Comparison of ENCODE assay signal across 8 cellular contexts in the genomic region with DNA sequence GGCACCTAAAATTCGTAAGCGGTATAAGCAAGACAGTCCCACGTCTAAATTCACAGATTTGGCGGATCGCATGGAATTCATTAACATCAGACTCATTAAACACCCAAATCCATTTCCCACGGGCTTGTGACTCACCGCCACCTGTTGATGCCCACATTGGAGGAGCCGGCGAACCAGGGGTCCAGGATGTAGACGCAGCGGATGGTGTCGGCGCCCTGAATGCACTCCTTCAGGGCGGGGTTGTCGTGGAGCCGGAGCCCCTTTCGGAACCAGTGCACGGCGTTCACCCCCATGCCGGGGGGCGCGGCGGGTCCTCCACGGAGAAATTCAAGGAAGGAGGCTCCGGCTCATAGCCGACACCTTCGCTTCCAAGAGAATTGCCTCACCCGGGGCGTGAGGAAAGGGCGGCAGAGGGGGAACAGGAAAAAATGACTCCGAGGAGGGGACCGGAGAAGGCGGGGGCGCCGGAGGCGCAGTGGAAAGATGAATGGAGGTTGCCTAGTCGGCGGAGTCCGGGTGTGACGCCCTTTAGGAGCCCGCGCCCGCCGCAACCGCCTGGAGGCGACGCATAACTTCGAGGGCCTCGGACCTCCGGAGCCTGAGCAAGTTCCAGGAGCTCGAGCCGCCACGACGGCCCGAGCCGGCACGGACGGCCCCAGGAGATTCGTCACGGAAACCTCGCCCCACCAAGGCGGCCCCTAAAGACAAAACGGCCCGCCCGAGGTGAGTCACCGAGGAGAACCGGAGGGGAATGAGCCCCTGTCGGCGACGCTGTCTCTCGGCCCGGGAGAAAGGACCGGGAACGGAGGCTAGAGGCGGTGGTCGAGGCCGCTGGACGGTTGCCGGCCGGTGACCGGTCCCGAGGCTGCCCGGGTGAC. TPM values are rescaled to one million over a fixed set of nuclear protein-coding genes. Genes with fewer than 3 reads are reported as not detected.
DNase-seq lines count a peak whose midpoint lies in the region; ATAC-seq and TF ChIP-seq lines count a peak whose summit lies in the region.

No MANE protein-coding gene starts in this region.

- peak overlapping the region; percentile 62 for H4K8ac ChIP-seq in H9 (replicated peaks; ENCODE audit: insufficient read length, low read depth, low read length)

- H4K5ac ChIP-seq in H9 (ENCODE audit: insufficient read length, low read depth, low read length) = no peak overlapping the region

- ATAC-seq in naive B cell (ENCODE audit: low read depth in 2 of 2) = peak; percentile 38 to 44
- ATAC-seq in stimulated activated memory B cell treated with anti-CD40 and anti-IgM and Interleukin-4, amounts not matched to agents 10 μg/mL and 1 μg/mL and 100 μg/mL, for 72 hours = peak; percentile 66

- no peak overlapping the region for H3K4me3 Mint-ChIP-seq in H9
- peak overlapping the region in 1 of 8 donors; percentile 98 for H3K4me3 Mint-ChIP-seq in naive B cell
- no peak overlapping the region for H3K4me3 Mint-ChIP-seq in stimulated activated memory B cell treated with anti-CD40 and anti-IgM and Interleukin-4, amounts not matched to agents 10 μg/mL and 1 μg/mL and 100 μg/mL, for 72 hours
- no peak overlapping the region for H3K4me3 Mint-ChIP-seq in HFFc6

- no peak overlapping the region for H2BK20ac ChIP-seq in H9 (ENCODE audit: low read depth, low read length, poor library complexity, severe bottlenecking)

- H3K27ac ChIP-seq in H9 (ENCODE audit: insufficient read length, low read depth, low read length) (peak overlapping the region; percentile 29), epithelial cell of prostate (peak overlapping the region; percentile 71)

- H2AK5ac ChIP-seq in H9 (ENCODE audit: insufficient read length, low read length) = no peak overlapping the region

- H3K79me2 ChIP-seq in H9 (ENCODE audit: insufficient read depth, low read length) = peaks cover 7% of the 10 kb centered on the region; the same call in 1 of the 2 replicates

- no peak overlapping the region for H4K91ac ChIP-seq in H9 (ENCODE audit: insufficient read length, low read depth, low read length)

- H3K56ac ChIP-seq in H9 (ENCODE audit: insufficient read length, low read depth, low read length) = peak overlapping the region; percentile 36

- no peaks in the 10 kb centered on the region for H3K27me3 ChIP-seq in H9 (ENCODE audit: insufficient read depth, low read length)

- H3K18ac ChIP-seq in H9 (ENCODE audit: insufficient read length, low read depth, low read length) = peak overlapping the region; percentile 68

- peak overlapping the region; percentile 79 for H3K9ac ChIP-seq in H9 (ENCODE audit: extremely low read depth, insufficient read length, low read length)

- H4K20me1 ChIP-seq in H9 (ENCODE audit: control insufficient read depth, insufficient read depth, insufficient read length) = no peaks in the 10 kb centered on the region

- H3K27ac Mint-ChIP-seq in H9 (no peak overlapping the region), naive B cell (no peak overlapping the region), HFFc6 (no peak overlapping the region)
- H3K27ac Mint-ChIP-seq in stimulated activated memory B cell treated with anti-CD40 and anti-IgM and Interleukin-4, amounts not matched to agents 10 μg/mL and 1 μg/mL and 100 μg/mL, for 72 hours = no peak overlapping the region

- H3K9me3 Mint-ChIP-seq in H9 (peaks cover 20 to 24% of the 10 kb centered on the region in 2 experiments), naive B cell (peaks cover 0 to 16% (median 9%) of the 10 kb centered on the region in 7 donors), HFFc6 (peaks cover 7% of the 10 kb centered on the region)
- peaks cover 12% of the 10 kb centered on the region for H3K9me3 Mint-ChIP-seq in stimulated activated memory B cell treated with anti-CD40 and anti-IgM and Interleukin-4, amounts not matched to agents 10 μg/mL and 1 μg/mL and 100 μg/mL, for 72 hours

- peak overlapping the region; percentile 88 for H3K4me2 ChIP-seq in H9 (ENCODE audit: insufficient read depth, insufficient read length, low read length)

- DNase-seq in GM12864 (ENCODE audit: low read depth) = no peak
- DNase-seq in H9 = peak; percentile 65
- peak; percentile 72 for DNase-seq in NB4 (ENCODE audit: low read depth)
- peak; percentile 55 to 60 (median 57) for DNase-seq in activated CD8-positive, alpha-beta memory T cell treated with anti-CD3 and anti-CD28 coated beads for 48 hours (ENCODE audit: low read depth in 2 of 3, low spot score in 2 of 3)
- DNase-seq in epithelial cell of prostate (ENCODE audit: low read depth, low spot score) = no peak
- peak; percentile 44 for DNase-seq in naive B cell
- DNase-seq in HFFc6 = no peak

- no peak overlapping the region for H3K4ac ChIP-seq in H9 (ENCODE audit: low read depth, low read length)

- H3T11ph ChIP-seq in H9 (ENCODE audit: low read length) = no peak overlapping the region

- H3K4me3 ChIP-seq in GM12864 (ENCODE audit: low read depth, low read length) (peak overlapping the region; percentile 77), NB4 (ENCODE audit: low read depth, low read length) (peak overlapping the region; percentile 69)

- WGBS in H9 (ENCODE audit: extremely low coverage, insufficient read length, low lambda C conversion rate) = no CpG with 5 or more reads among the region's 83 CpGs

- TF ChIP-seq POLR2A in NB4 (IDR thresholded peaks at IDR 0.05; ENCODE audit: extremely low read depth, insufficient read length) = no peak

- TF ChIP-seq CTCF in GM12864 (IDR thresholded peaks at IDR 0.05; ENCODE audit: low read depth, low read length, missing control alignments) = no peak
- no peak for TF ChIP-seq CTCF in H9 (conservative IDR thresholded peaks at IDR 0.05)
- TF ChIP-seq CTCF in NB4 (IDR thresholded peaks at IDR 0.05; ENCODE audit: low read depth, low read length) = no peak
- no peak for TF ChIP-seq CTCF in HFFc6 (IDR thresholded peaks at IDR 0.05)

- peaks cover 14% of the 10 kb centered on the region for H3K23me2 ChIP-seq in H9 (ENCODE audit: insufficient read length, low read depth, low read length, poor library complexity, severe bottlenecking)

- peak overlapping the region; percentile 10 for H2BK12ac ChIP-seq in H9 (ENCODE audit: insufficient read length, low read depth, low read length)

- no peak overlapping the region for H2BK5ac ChIP-seq in H9 (ENCODE audit: insufficient read length, low read length)

- peaks cover 3% of the 10 kb centered on the region; the same call in 1 of the 2 replicates for H3K4me1 ChIP-seq in H9 (ENCODE audit: insufficient read depth, low read length)

- H3K27me3 Mint-ChIP-seq in H9 (ENCODE audit: low read depth) (peaks cover 3% of the 10 kb centered on the region; the same call in 1 of the 2 replicates), naive B cell (peaks cover 9 to 12% (median 10%) of the 10 kb centered on the region in 3 donors), HFFc6 (ENCODE audit: insufficient read depth) (peaks cover 3% of the 10 kb centered on the region; the same call in 1 of the 2 replicates)
- H3K27me3 Mint-ChIP-seq in stimulated activated memory B cell treated with anti-CD40 and anti-IgM and Interleukin-4, amounts not matched to agents 10 μg/mL and 1 μg/mL and 100 μg/mL, for 72 hours = peaks cover 18% of the 10 kb centered on the region

- no peaks in the 10 kb centered on the region for H3K9me3 ChIP-seq in H9 (ENCODE audit: control insufficient read depth, low read depth, low read length)

- H3K79me1 ChIP-seq in H9 (ENCODE audit: insufficient read depth, low read depth, low read length, poor library complexity, severe bottlenecking) = peaks cover 3% of the 10 kb centered on the region

- H3K4me1 Mint-ChIP-seq in H9 (peaks cover 0 to 4% of the 10 kb centered on the region in 2 experiments; a peak in 2 of 4 replicates), naive B cell (peaks cover 4 to 11% (median 9%) of the 10 kb centered on the region in 3 donors), HFFc6 (ENCODE audit: low read depth) (peaks cover 12% of the 10 kb centered on the region)
- no peaks in the 10 kb centered on the region for H3K4me1 Mint-ChIP-seq in stimulated activated memory B cell treated with anti-CD40 and anti-IgM and Interleukin-4, amounts not matched to agents 10 μg/mL and 1 μg/mL and 100 μg/mL, for 72 hours

- H2BK15ac ChIP-seq in H9 (ENCODE audit: low read depth, low read length) = peak overlapping the region; percentile 97; the same call in 1 of the 2 replicates

- peak overlapping the region; percentile 76 for H3K14ac ChIP-seq in H9 (ENCODE audit: insufficient read depth, low read length)

- no peak overlapping the region for H2AFZ ChIP-seq in H9 (ENCODE audit: low read length)

- H3K36me3 Mint-ChIP-seq in H9 (ENCODE audit: insufficient read depth in 1 of 3, low read depth in 3 of 3) (peaks cover 13 to 19% (median 16%) of the 10 kb centered on the region in 3 experiments), naive B cell (peaks cover 0 to 6% of the 10 kb centered on the region in 2 donors), HFFc6 (ENCODE audit: low read depth) (peaks cover 8% of the 10 kb centered on the region)
- no peaks in the 10 kb centered on the region for H3K36me3 Mint-ChIP-seq in stimulated activated memory B cell treated with anti-CD40 and anti-IgM and Interleukin-4, amounts not matched to agents 10 μg/mL and 1 μg/mL and 100 μg/mL, for 72 hours

- H3K23ac ChIP-seq in H9 (ENCODE audit: insufficient read length, low read depth, low read length) = no peak overlapping the region

- no peak overlapping the region for H2BK120ac ChIP-seq in H9 (ENCODE audit: low read depth, low read length, poor library complexity, severe bottlenecking)

RNA-seq across cellular contexts. Expression of gene CRY1, which starts 0.4 kb away (rescaled TPM):
- total RNA-seq in H9 (2021) = 23.5 and 25.7 TPM in 2 replicates
- polyA plus RNA-seq in naive B cell (ENCODE audit: low read depth in 6 of 6) = 10 to 100 TPM; 11.5 to 18.7 (median 14.5) TPM
- 10 to 100 TPM; 12.5 to 18.0 (median 16.1) TPM for total RNA-seq in HFFc6 (2021; fragmentation: NEBNext Ultra II Directional; extraction: Animal tissue kit (Norgen Biotek cat#: 25700))

Comparison
In these comparisons a context has a peak if more than half of its experiments do, and no peak if none do; other contexts are left out.
1. DNase-seq: peak in H9 (single experiment), NB4 (single experiment), activated CD8-positive, alpha-beta memory T cell treated with anti-CD3 and anti-CD28 coated beads for 48 hours (3 of 3) and naive B cell (single experiment); none in GM12864 (single experiment), epithelial cell of prostate (single experiment) and HFFc6 (single experiment).